ENCODE assay signal across 10 cellular contexts in genomic region chr7:76220185-76221057, GRCh38. TPM values are rescaled to one million over a fixed set of nuclear protein-coding genes. Genes with fewer than 3 reads are reported as not detected.
DNase-seq lines count a peak whose midpoint lies in the region; ATAC-seq and TF ChIP-seq lines count a peak whose summit lies in the region.
"Had no signal": no experiment of that assay in that cellular context is flagged by ENCODE, and none has a peak within 500 bp of the region (broad histone marks: within the 10 kb centered on the region; RNA-seq: fewer than 3 reads in every experiment).

No MANE protein-coding gene starts in this region.

- H3K9me1 ChIP-seq in IMR-90 (ENCODE audit: insufficient read depth, low read length) = no peaks in the 10 kb centered on the region

- H3K4me1 ChIP-seq in BLaER1 (peaks cover 12% of the 10 kb centered on the region), IMR-90 (ENCODE audit: control insufficient read depth, insufficient read depth, low read length) (peaks cover 2% of the 10 kb centered on the region; the same call in 1 of the 2 replicates)

- no peak overlapping the region for H3K4me3 Mint-ChIP-seq in naive thymus-derived CD8-positive, alpha-beta T cell
- H3K4me3 Mint-ChIP-seq: activated naive CD8-positive, alpha-beta T cell treated with anti-CD3 and anti-CD28 coated beads, Interleukin-2, amount 10 ng/mL, durations not matched to agents 7 days and 5 days; mesothelial cell of epicardium had no signal

- ATAC-seq in IMR-90 (ENCODE audit: low read depth) = peak; percentile 60
- ATAC-seq in left lobe of liver = peak; percentile 17
- ATAC-seq in naive thymus-derived CD8-positive, alpha-beta T cell = no peak

- no peak overlapping the region for H4K91ac ChIP-seq in IMR-90 (ENCODE audit: insufficient read depth, low read depth, low read length)

- no peak overlapping the region for H2BK20ac ChIP-seq in IMR-90 (ENCODE audit: low read depth, low read length)

- no peaks in the 10 kb centered on the region for H3K36me3 Mint-ChIP-seq in naive thymus-derived CD8-positive, alpha-beta T cell
- H3K36me3 Mint-ChIP-seq: activated naive CD8-positive, alpha-beta T cell treated with anti-CD3 and anti-CD28 coated beads, Interleukin-2, amount 10 ng/mL, durations not matched to agents 7 days and 5 days; mesothelial cell of epicardium had no signal

- no peak for TF ChIP-seq RAD21 in IMR-90 (IDR thresholded peaks at IDR 0.05; ENCODE audit: low read length)

- peaks cover 28 to 63% (median 34%) of the 10 kb centered on the region in 5 donors for H3K27me3 Mint-ChIP-seq in naive thymus-derived CD8-positive, alpha-beta T cell

- H4K20me1 ChIP-seq in BLaER1 = no peaks in the 10 kb centered on the region; the same call in 1 of the 2 replicates
- no peaks in the 10 kb centered on the region for H4K20me1 ChIP-seq in IMR-90 (ENCODE audit: insufficient read depth, low read length)

- H2AK5ac ChIP-seq in IMR-90 (ENCODE audit: low read depth, low read length) = no peak overlapping the region

- intact Hi-C loops in IMR-90 (cut with micrococcal nuclease) = no loop called here

- POLR2A ChIA-PET in IMR-90 (lab: Charles Lee; ENCODE audit: unreplicated experiment) = interaction anchor here (0.8 kb wide), 1 partner anchor 172 kb away, joined by 14 read pairs; no protein-coding TSS in a partner anchor
- POLR2A ChIA-PET in naive thymus-derived CD8-positive, alpha-beta T cell (lab: Charles Lee) = no interaction called here

- DNase-seq in IMR-90 (peak; percentile 30), brain microvascular endothelial cell (peak; percentile 18), left lobe of liver (ENCODE audit: low spot score) (no peak), NCI-H748 (lab: John Stamatoyannopoulos, UW; ENCODE audit: unreplicated experiment) (no peak), NCI-H345 (lab: John Stamatoyannopoulos, UW) (no peak)
- DNase-seq in naive thymus-derived CD8-positive, alpha-beta T cell = no peak
- DNase-seq in stimulated activated CD4-positive, alpha-beta T cell treated with anti-CD3 and anti-CD28 coated beads, Interleukin-12 subunit alpha, Interleukin-12 subunit beta, amount 100 ng/mL, for 4 hours = no peak
- DNase-seq: activated naive CD8-positive, alpha-beta T cell treated with anti-CD3 and anti-CD28 coated beads, Interleukin-2, amount 10 ng/mL, durations not matched to agents 7 days and 5 days had no signal

- no peak overlapping the region for H2AK9ac ChIP-seq in IMR-90 (replicated peaks; ENCODE audit: low read depth, low read length, poor library complexity)

- in situ Hi-C loops in IMR-90 (cut with MboI; ENCODE audit: low sequenced_read_pairs) = no loop called here
- in situ Hi-C loops in brain microvascular endothelial cell (cut with HindIII; ENCODE audit: low pct_ligation_motif_present, low sequenced_read_pairs) = no loop called here

- H4K8ac ChIP-seq in IMR-90 (ENCODE audit: low read depth in 2 of 2, low read length in 2 of 2) = no peak overlapping the region

- no peak overlapping the region for H3K23ac ChIP-seq in IMR-90 (ENCODE audit: low read depth, low read length)

- no peak overlapping the region for H3K56ac ChIP-seq in IMR-90 (ENCODE audit: extremely low read depth, insufficient read depth, low read length)

- H4K5ac ChIP-seq in IMR-90 (ENCODE audit: low read depth, low read length) = no peak overlapping the region

- H3K4me1 Mint-ChIP-seq in naive thymus-derived CD8-positive, alpha-beta T cell = peaks cover 0 to 2% (median 0%) of the 10 kb centered on the region in 4 donors
- H3K4me1 Mint-ChIP-seq: activated naive CD8-positive, alpha-beta T cell treated with anti-CD3 and anti-CD28 coated beads, Interleukin-2, amount 10 ng/mL, durations not matched to agents 7 days and 5 days; mesothelial cell of epicardium had no signal

- dilution Hi-C loops in IMR-90 (cut with HindIII; ENCODE audit: low sequenced_read_pairs, unreplicated experiment) = no loop called here

- H3K27ac ChIP-seq in BLaER1 (no peak overlapping the region), IMR-90 (ENCODE audit: insufficient read depth, low read length) (no peak overlapping the region), brain microvascular endothelial cell (no peak overlapping the region)

- BruUV-seq in IMR-90 (replicated peaks; lab: Mats Ljungman, UMichigan) = no TSS peak

- H3K4ac ChIP-seq in IMR-90 (ENCODE audit: low read depth, low read length) = no peak overlapping the region

- no peak overlapping the region for H2BK15ac ChIP-seq in IMR-90 (ENCODE audit: low read depth, low read length)

- H3K27me3 ChIP-seq in BLaER1 = peaks cover 38% of the 10 kb centered on the region
- H3K27me3 ChIP-seq in IMR-90 (ENCODE audit: control insufficient read depth, insufficient read depth, low read length) = peaks cover 36% of the 10 kb centered on the region
- H3K27me3 ChIP-seq in brain microvascular endothelial cell (replicated peaks) = peaks cover 8% of the 10 kb centered on the region

- peak overlapping the region; percentile 56 for H2AFZ ChIP-seq in IMR-90 (replicated peaks; ENCODE audit: low read length, poor library complexity)

- H3K4me2 ChIP-seq in BLaER1 (peak overlapping the region; percentile 24; the same call in 1 of the 2 replicates), IMR-90 (ENCODE audit: low read depth, low read length) (no peak overlapping the region; the same call in 1 of the 2 replicates)

- 6% methylated on average over 3 of the region's 16 CpGs; no CpG with 5 or more reads in 1 of the 2 experiments for WGBS in IMR-90 (ENCODE audit: extremely low coverage in 2 of 2, insufficient read length in 1 of 2), 2 experiments

- TF ChIP-seq CTCF in IMR-90 (conservative IDR thresholded peaks at IDR 0.05; ENCODE audit: low read depth, low read length) = 0 out of 2 replicates have a peak, but pooled peaks have one; percentile 16
- TF ChIP-seq CTCF in brain microvascular endothelial cell (IDR thresholded peaks at IDR 0.05; ENCODE audit: low read depth, low read length, missing control alignments) = peak; percentile 28

- no peak overlapping the region for H3K14ac ChIP-seq in IMR-90 (replicated peaks; ENCODE audit: low read depth, low read length)

- H3K4me3 ChIP-seq in BLaER1 (no peak overlapping the region), IMR-90 (ENCODE audit: insufficient read depth, low read depth, low read length) (no peak overlapping the region), brain microvascular endothelial cell (ENCODE audit: low read depth, low read length) (no peak overlapping the region)

- CTCF ChIA-PET in IMR-90 (lab: Yijun Ruan, JAX) = no interaction called here

- H2BK5ac ChIP-seq in IMR-90 (ENCODE audit: low read depth, low read length, poor library complexity, severe bottlenecking) = no peak overlapping the region

- H2BK120ac ChIP-seq in IMR-90 (ENCODE audit: low read depth, low read length) = no peak overlapping the region

- no peaks in the 10 kb centered on the region for H3K9me3 ChIP-seq in BLaER1
- H3K9me3 ChIP-seq in IMR-90 (ENCODE audit: control insufficient read depth, insufficient read depth, low read length) = no peaks in the 10 kb centered on the region

- H3K27ac Mint-ChIP-seq in naive thymus-derived CD8-positive, alpha-beta T cell = no peak overlapping the region
- H3K27ac Mint-ChIP-seq: activated naive CD8-positive, alpha-beta T cell treated with anti-CD3 and anti-CD28 coated beads, Interleukin-2, amount 10 ng/mL, durations not matched to agents 7 days and 5 days; mesothelial cell of epicardium had no signal

- H3K18ac ChIP-seq in IMR-90 (ENCODE audit: low read depth, low read length) = no peak overlapping the region

- H3K36me3 ChIP-seq in BLaER1 (no peaks in the 10 kb centered on the region), IMR-90 (ENCODE audit: control insufficient read depth, insufficient read depth, low read length) (no peaks in the 10 kb centered on the region), brain microvascular endothelial cell (replicated peaks) (no peaks in the 10 kb centered on the region)

- H3K79me1 ChIP-seq in IMR-90 (ENCODE audit: low read depth in 1 of 2, low read length in 2 of 2) = no peaks in the 10 kb centered on the region

- TF ChIP-seq POLR2A in IMR-90 (IDR thresholded peaks at IDR 0.05; ENCODE audit: low read depth, low read length) = no peak

- H3K9ac ChIP-seq in BLaER1 (no peak overlapping the region), IMR-90 (ENCODE audit: low read depth, low read length) (no peak overlapping the region)

- peaks cover 0 to 3% (median 0%) of the 10 kb centered on the region in 9 donors for H3K9me3 Mint-ChIP-seq in naive thymus-derived CD8-positive, alpha-beta T cell
- H3K9me3 Mint-ChIP-seq: activated naive CD8-positive, alpha-beta T cell treated with anti-CD3 and anti-CD28 coated beads, Interleukin-2, amount 10 ng/mL, durations not matched to agents 7 days and 5 days; mesothelial cell of epicardium had no signal

TF ChIP-seq in IMR-90, 13 proteins besides CTCF, POLR2A, EP300 and RAD21:
- no peak for TF ChIP-seq USF2 (IDR thresholded peaks at IDR 0.05; ENCODE audit: low read depth, low read length)
- no peak for TF ChIP-seq CEBPB (IDR thresholded peaks at IDR 0.05; ENCODE audit: low read depth, low read length)
- TF ChIP-seq RFX5 (IDR thresholded peaks at IDR 0.05; ENCODE audit: low read depth, low read length) = no peak
- TF ChIP-seq MAZ (IDR thresholded peaks at IDR 0.05; ENCODE audit: borderline replicate concordance, low read depth, low read length) = no peak
- no peak for TF ChIP-seq SMC3 (IDR thresholded peaks at IDR 0.05; ENCODE audit: low read depth, low read length)
TF ChIP-seq in IMR-90: peak in this region for 0.

RNA-seq across cellular contexts. Expression of gene SRRM3, which starts 18.7 kb away (rescaled TPM):
- 0.18 and 0.28 TPM in 2 replicates for total RNA-seq in IMR-90 (2012; rRNA removed)
- polyA plus RNA-seq in IMR-90 (2012; rRNA removed) = 2.5 and 2.7 TPM in 2 replicates
- 1.6 and 3.6 TPM in 2 replicates for polyA plus RNA-seq in IMR-90 (2012; cell fraction: cytosol; rRNA removed)
- polyA plus RNA-seq in IMR-90 (2012; cell fraction: nucleus; rRNA removed; ENCODE audit: low replicate concordance) = 4.6 and 6.8 TPM in 2 replicates
- total RNA-seq in left lobe of liver = 0.20 TPM
- total RNA-seq in naive thymus-derived CD8-positive, alpha-beta T cell = not detected
- polyA plus RNA-seq in naive thymus-derived CD8-positive, alpha-beta T cell = not detected
- total RNA-seq: activated naive CD8-positive, alpha-beta T cell treated with anti-CD3 and anti-CD28 coated beads, Interleukin-2, amount 10 ng/mL, durations not matched to agents 7 days and 5 days had no signal

Comparison
In these comparisons a context has a peak if more than half of its experiments do, and no peak if none do; other contexts are left out.
1. ATAC-seq: peak in IMR-90 (single experiment) and left lobe of liver (single experiment); none in naive thymus-derived CD8-positive, alpha-beta T cell (0 of 2).
2. DNase-seq: peak in IMR-90 (single experiment) and brain microvascular endothelial cell (single experiment); none in left lobe of liver (single experiment), NCI-H748 (single experiment), NCI-H345 (single experiment), naive thymus-derived CD8-positive, alpha-beta T cell (0 of 10) and stimulated activated CD4-positive, alpha-beta T cell treated with anti-CD3 and anti-CD28 coated beads, Interleukin-12 subunit alpha, Interleukin-12 subunit beta, amount 100 ng/mL, for 4 hours (single experiment).